Comparison of ENCODE assay signal across 28 cellular contexts in the genomic region with DNA sequence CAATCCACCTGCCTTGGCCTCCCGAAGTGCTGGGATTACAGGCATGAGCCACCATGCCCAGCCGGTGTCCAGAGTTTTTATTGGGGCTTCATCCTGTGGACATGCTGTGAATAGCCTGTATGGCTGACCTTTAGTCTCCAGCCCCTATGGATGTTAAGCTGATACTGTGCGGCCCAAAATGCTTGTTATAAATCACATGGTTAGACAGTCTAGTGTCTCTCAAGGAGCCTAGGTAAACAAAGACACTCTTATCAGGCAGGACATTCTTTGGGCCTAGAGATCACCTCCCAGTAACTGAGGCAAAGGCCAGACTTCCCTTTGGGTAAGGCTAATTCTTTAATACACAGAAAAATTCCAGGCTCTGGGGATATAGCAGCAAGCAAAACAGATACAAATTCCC. TPM values are rescaled to one million over a fixed set of nuclear protein-coding genes. Genes with fewer than 3 reads are reported as not detected.
"Had no signal": no experiment of that assay in that cellular context is flagged by ENCODE, and none has a peak within 500 bp of the region (broad histone marks: within the 10 kb centered on the region; RNA-seq: fewer than 3 reads in every experiment).

No MANE protein-coding gene starts in this region.

- H3K27ac Mint-ChIP-seq: stimulated activated effector memory CD8-positive, alpha-beta T cell treated with anti-CD3 and anti-CD28 coated beads, Interleukin-12 subunit alpha, Interleukin-12 subunit beta, amount 100 ng/mL, for 72 hours; stimulated activated memory B cell treated with anti-CD40 and anti-IgM and Interleukin-4, amounts not matched to agents 10 μg/mL and 1 μg/mL and 100 μg/mL, for 72 hours; stimulated activated naive B cell treated with anti-CD40 and anti-IgM and Interleukin-4, amounts not matched to agents 10 μg/mL and 1 μg/mL and 100 μg/mL, for 72 hours; stimulated activated naive CD8-positive, alpha-beta T cell treated with anti-CD3 and anti-CD28 coated beads, Interleukin-15, amount 100 ng/mL, for 72 hours; stimulated activated naive CD8-positive, alpha-beta T cell treated with anti-CD3 and anti-CD28 coated beads, Interleukin-15, Interleukin-2, amounts not matched to agents 100 ng/mL and 50 ng/mL, for 24 hours; type B pancreatic cell had no signal

- FAIRE-seq: urothelium cell line had no signal

- H3K9me3 ChIP-seq: suprapubic skin, testis, thoracic aorta, thyroid gland, tibial artery, tibial nerve, transverse colon, upper lobe of left lung, uterus, vagina had no signal

- H3K27me3 ChIP-seq: stomach, suprapubic skin, testis, thyroid gland, tibial artery, tibial nerve, transverse colon, upper lobe of left lung, uterus, vagina had no signal

- DNase-seq: stimulated activated CD4-positive, alpha-beta T cell treated with anti-CD3 and anti-CD28 coated beads, Interleukin-2, amount 100 ng/mL, for 24 hours; stimulated activated CD4-positive, alpha-beta T cell treated with anti-CD3 and anti-CD28 coated beads, Interleukin-2, amount 100 ng/mL, for 48 hours; stimulated activated CD4-positive, alpha-beta T cell treated with anti-CD3 and anti-CD28 coated beads, Interleukin-4, amount 100 ng/mL, for 1 hour; stimulated activated CD4-positive, alpha-beta T cell treated with anti-CD3 and anti-CD28 coated beads, Interleukin-4, amount 100 ng/mL, for 24 hours; stimulated activated CD4-positive, alpha-beta T cell treated with anti-CD3 and anti-CD28 coated beads, Interleukin-4, amount 100 ng/mL, for 4 hours; stimulated activated CD8-positive, alpha-beta memory T cell treated with anti-CD3 and anti-CD28 coated beads, Interleukin-4, amount 100 ng/mL, for 48 hours; stimulated activated naive B cell treated with anti-CD40 and anti-IgM and Interleukin-4, amounts not matched to agents 10 μg/mL and 1 μg/mL and 100 μg/mL, for 72 hours; stimulated activated naive CD4-positive, alpha-beta T cell; stimulated activated naive CD4-positive, alpha-beta T cell treated with Interleukin-2 at 50 U/mL for 16 hours; stimulated activated naive CD8-positive, alpha-beta T cell treated with anti-CD3 and anti-CD28 coated beads, Interleukin-15, amount 100 ng/mL, for 72 hours; stomach; testis; thyroid gland; tibial artery; transverse colon; trophoblast cell; upper lobe of left lung; uterus had no signal

- ATAC-seq: stimulated activated effector memory CD8-positive, alpha-beta T cell treated with anti-CD3 and anti-CD28 coated beads, Interleukin-12 subunit alpha, Interleukin-12 subunit beta, amount 100 ng/mL, for 72 hours; stimulated activated memory B cell treated with anti-CD40 and anti-IgM and Interleukin-4, amounts not matched to agents 10 μg/mL and 1 μg/mL and 100 μg/mL, for 72 hours; stimulated activated naive B cell treated with anti-CD40 and anti-IgM and Interleukin-4, amounts not matched to agents 10 μg/mL and 1 μg/mL and 100 μg/mL, for 72 hours; stimulated activated naive CD8-positive, alpha-beta T cell treated with anti-CD3 and anti-CD28 coated beads, Interleukin-15, amount 100 ng/mL, for 72 hours had no signal

- H3K36me3 Mint-ChIP-seq: stimulated activated effector memory CD8-positive, alpha-beta T cell treated with anti-CD3 and anti-CD28 coated beads, Interleukin-12 subunit alpha, Interleukin-12 subunit beta, amount 100 ng/mL, for 72 hours; stimulated activated memory B cell treated with anti-CD40 and anti-IgM and Interleukin-4, amounts not matched to agents 10 μg/mL and 1 μg/mL and 100 μg/mL, for 72 hours; stimulated activated naive B cell treated with anti-CD40 and anti-IgM and Interleukin-4, amounts not matched to agents 10 μg/mL and 1 μg/mL and 100 μg/mL, for 72 hours; type B pancreatic cell had no signal

- H3K36me3 ChIP-seq: stomach, suprapubic skin, thoracic aorta, thyroid gland, tibial artery, tibial nerve, transverse colon, upper lobe of left lung, uterus, vagina had no signal

- H3K4me1 ChIP-seq: stomach, suprapubic skin, testis, tibial artery, tibial nerve, upper lobe of left lung, uterus, vagina had no signal

- H3K4me3 ChIP-seq: stomach, suprapubic skin, testis, thoracic aorta, thyroid gland, tibial artery, tibial nerve, transverse colon, upper lobe of left lung, uterus, vagina had no signal

- H3K9me3 Mint-ChIP-seq: stimulated activated effector memory CD8-positive, alpha-beta T cell treated with anti-CD3 and anti-CD28 coated beads, Interleukin-12 subunit alpha, Interleukin-12 subunit beta, amount 100 ng/mL, for 72 hours; stimulated activated memory B cell treated with anti-CD40 and anti-IgM and Interleukin-4, amounts not matched to agents 10 μg/mL and 1 μg/mL and 100 μg/mL, for 72 hours; stimulated activated naive B cell treated with anti-CD40 and anti-IgM and Interleukin-4, amounts not matched to agents 10 μg/mL and 1 μg/mL and 100 μg/mL, for 72 hours; stimulated activated naive CD8-positive, alpha-beta T cell treated with anti-CD3 and anti-CD28 coated beads, Interleukin-15, amount 100 ng/mL, for 72 hours; stimulated activated naive CD8-positive, alpha-beta T cell treated with anti-CD3 and anti-CD28 coated beads, Interleukin-15, Interleukin-2, amounts not matched to agents 100 ng/mL and 50 ng/mL, for 24 hours; type B pancreatic cell had no signal

- H3K27ac ChIP-seq: stomach, suprapubic skin, testis, thoracic aorta, thyroid gland, tibial artery, tibial nerve, transverse colon, upper lobe of left lung, uterus, vagina had no signal

RNA-seq across cellular contexts. Expression of gene SLC46A2, which starts 22.0 kb away (rescaled TPM):
- total RNA-seq: stomach, temporal lobe, transverse colon, uterus, vagina had no signal
